1 cellular context compared by ENCODE assay signal in the genomic region with DNA sequence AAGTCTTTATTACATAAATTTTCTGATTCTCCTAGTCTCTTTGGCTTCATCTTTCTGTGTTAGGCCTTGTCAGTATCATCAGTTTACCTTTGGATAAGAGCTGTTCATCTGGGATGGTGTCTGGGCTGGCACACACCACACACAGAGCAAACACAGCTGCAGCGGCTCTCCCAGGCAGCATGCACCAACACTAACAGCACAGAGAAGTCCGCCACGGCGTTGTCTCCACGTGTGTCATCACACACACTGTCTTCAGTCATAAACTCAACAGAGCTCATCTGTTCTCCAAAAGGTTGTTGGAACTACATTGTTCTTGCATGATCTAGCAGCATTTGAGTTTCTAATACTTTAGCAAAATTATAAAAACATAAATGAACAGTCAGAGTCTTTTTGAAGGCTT.
TF ChIP-seq lines count a peak whose summit lies in the region.

No MANE protein-coding gene starts in this region.

TF ChIP-seq in WTC11, 78 proteins besides CTCF, POLR2A, EP300 and RAD21 (continued from another document):
- no peak for TF ChIP-seq ZNF281 (CRISPR knock-in tag; IDR thresholded peaks at IDR 0.05)
- TF ChIP-seq AFF4 (CRISPR knock-in tag; IDR thresholded peaks at IDR 0.05; ENCODE audit: borderline replicate concordance) = no peak
- TF ChIP-seq, protein P1, sequence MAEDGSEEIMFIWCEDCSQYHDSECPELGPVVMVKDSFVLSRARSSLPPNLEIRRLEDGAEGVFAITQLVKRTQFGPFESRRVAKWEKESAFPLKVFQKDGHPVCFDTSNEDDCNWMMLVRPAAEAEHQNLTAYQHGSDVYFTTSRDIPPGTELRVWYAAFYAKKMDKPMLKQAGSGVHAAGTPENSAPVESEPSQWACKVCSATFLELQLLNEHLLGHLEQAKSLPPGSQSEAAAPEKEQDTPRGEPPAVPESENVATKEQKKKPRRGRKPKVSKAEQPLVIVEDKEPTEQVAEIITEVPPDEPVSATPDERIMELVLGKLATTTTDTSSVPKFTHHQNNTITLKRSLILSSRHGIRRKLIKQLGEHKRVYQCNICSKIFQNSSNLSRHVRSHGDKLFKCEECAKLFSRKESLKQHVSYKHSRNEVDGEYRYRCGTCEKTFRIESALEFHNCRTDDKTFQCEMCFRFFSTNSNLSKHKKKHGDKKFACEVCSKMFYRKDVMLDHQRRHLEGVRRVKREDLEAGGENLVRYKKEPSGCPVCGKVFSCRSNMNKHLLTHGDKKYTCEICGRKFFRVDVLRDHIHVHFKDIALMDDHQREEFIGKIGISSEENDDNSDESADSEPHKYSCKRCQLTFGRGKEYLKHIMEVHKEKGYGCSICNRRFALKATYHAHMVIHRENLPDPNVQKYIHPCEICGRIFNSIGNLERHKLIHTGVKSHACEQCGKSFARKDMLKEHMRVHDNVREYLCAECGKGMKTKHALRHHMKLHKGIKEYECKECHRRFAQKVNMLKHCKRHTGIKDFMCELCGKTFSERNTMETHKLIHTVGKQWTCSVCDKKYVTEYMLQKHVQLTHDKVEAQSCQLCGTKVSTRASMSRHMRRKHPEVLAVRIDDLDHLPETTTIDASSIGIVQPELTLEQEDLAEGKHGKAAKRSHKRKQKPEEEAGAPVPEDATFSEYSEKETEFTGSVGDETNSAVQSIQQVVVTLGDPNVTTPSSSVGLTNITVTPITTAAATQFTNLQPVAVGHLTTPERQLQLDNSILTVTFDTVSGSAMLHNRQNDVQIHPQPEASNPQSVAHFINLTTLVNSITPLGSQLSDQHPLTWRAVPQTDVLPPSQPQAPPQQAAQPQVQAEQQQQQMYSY (CRISPR knock-in tag; IDR thresholded peaks at IDR 0.05) = no peak
- no peak for TF ChIP-seq CDX4 (CRISPR knock-in tag; IDR thresholded peaks at IDR 0.05; ENCODE audit: borderline replicate concordance)
- no peak for TF ChIP-seq NFE2L1 (CRISPR knock-in tag; IDR thresholded peaks at IDR 0.05)
- TF ChIP-seq, protein P2, sequence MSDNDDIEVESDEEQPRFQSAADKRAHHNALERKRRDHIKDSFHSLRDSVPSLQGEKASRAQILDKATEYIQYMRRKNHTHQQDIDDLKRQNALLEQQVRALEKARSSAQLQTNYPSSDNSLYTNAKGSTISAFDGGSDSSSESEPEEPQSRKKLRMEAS (CRISPR knock-in tag; IDR thresholded peaks at IDR 0.05) = no peak
- no peak for TF ChIP-seq ZNF263 (CRISPR knock-in tag; IDR thresholded peaks at IDR 0.05; ENCODE audit: low read depth)
- TF ChIP-seq ZMAT4 (CRISPR knock-in tag; IDR thresholded peaks at IDR 0.05) = no peak
- TF ChIP-seq, protein P3, sequence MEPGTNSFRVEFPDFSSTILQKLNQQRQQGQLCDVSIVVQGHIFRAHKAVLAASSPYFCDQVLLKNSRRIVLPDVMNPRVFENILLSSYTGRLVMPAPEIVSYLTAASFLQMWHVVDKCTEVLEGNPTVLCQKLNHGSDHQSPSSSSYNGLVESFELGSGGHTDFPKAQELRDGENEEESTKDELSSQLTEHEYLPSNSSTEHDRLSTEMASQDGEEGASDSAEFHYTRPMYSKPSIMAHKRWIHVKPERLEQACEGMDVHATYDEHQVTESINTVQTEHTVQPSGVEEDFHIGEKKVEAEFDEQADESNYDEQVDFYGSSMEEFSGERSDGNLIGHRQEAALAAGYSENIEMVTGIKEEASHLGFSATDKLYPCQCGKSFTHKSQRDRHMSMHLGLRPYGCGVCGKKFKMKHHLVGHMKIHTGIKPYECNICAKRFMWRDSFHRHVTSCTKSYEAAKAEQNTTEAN (CRISPR knock-in tag; IDR thresholded peaks at IDR 0.05) = no peak
- no peak for TF ChIP-seq ZNF512 (CRISPR knock-in tag; IDR thresholded peaks at IDR 0.05; ENCODE audit: borderline replicate concordance)
